ENCODE assay signal across 8 cellular contexts in the genomic region with DNA sequence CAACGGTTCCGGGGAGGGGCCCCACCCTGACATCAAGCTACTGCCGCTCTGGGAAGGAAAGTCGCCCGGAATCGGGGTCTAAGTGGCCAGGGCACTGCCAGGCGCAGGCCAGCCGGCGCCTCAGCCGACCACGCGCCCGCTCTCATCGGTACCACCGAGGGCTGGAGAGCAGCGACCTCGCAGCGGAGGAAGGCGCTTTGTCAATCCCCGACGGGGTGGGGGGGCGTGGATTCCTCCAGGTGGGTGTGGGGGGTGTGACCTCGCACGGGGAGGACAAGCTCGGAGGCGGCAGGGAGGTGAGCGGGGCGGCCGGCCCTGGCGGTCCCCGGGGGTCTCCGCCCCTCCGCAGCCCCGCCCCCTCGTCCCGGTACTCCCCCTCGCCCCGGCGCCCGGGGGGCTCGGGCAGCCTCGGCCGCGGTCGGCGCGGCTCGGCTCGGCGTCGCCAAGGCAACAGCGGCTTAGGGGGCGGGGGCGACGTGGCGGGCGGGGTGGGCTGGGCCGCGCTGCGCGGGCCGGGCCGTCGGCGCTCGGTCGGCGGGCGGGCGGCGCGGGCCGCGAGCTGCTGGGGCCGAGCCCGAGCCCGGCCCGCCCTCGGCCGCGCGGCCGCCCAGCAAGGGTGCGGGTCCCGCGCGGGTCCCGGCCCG. TPM values are rescaled to one million over a fixed set of nuclear protein-coding genes. Genes with fewer than 3 reads are reported as not detected.
DNase-seq lines count a peak whose midpoint lies in the region; ATAC-seq and TF ChIP-seq lines count a peak whose summit lies in the region.

No MANE protein-coding gene starts in this region.

- intact Hi-C loops in Panc1 (cut with micrococcal nuclease; ENCODE audit: unreplicated experiment), result loop anchor here (10.0 kb wide), 1 partner anchor 54 kb away; no protein-coding TSS in a partner anchor
- intact Hi-C loops in esophagus squamous epithelium (cut with DNase I), result no loop called here

- no TSS peak for BruUV-seq in Panc1 (replicated peaks; lab: Mats Ljungman, UMichigan)

- H3K27ac ChIP-seq in Panc1 (ENCODE audit: low read length), result no peak overlapping the region
- peak overlapping the region; percentile 90 to 96 (median 94) for H3K27ac ChIP-seq in esophagus squamous epithelium
- H3K27ac ChIP-seq in parathyroid adenoma, result no peak overlapping the region

- H3K4me3 ChIP-seq in AG09309 (ENCODE audit: control insufficient read depth, low read depth, low read length), result peak overlapping the region; percentile 76
- peak overlapping the region in 1 of 2 experiments; percentile 51; a peak in 3 of 4 replicates for H3K4me3 ChIP-seq in Panc1 (ENCODE audit: low read depth in 2 of 2, low read length in 2 of 2)
- peak overlapping the region; percentile 64 to 83 (median 70) for H3K4me3 ChIP-seq in esophagus squamous epithelium
- H3K4me3 ChIP-seq in parathyroid adenoma (ENCODE audit: low read depth, low read length), result no peak overlapping the region

- H3K27me3 ChIP-seq in Panc1 (ENCODE audit: control insufficient read depth, insufficient read depth, low read length), result no peaks in the 10 kb centered on the region
- peaks cover 0 to 8% (median 0%) of the 10 kb centered on the region in 4 donors for H3K27me3 ChIP-seq in esophagus squamous epithelium
- no peaks in the 10 kb centered on the region for H3K27me3 ChIP-seq in parathyroid adenoma (ENCODE audit: control insufficient read depth, insufficient read depth, low read length)

- peak overlapping the region; percentile 83 for H3K4me2 ChIP-seq in parathyroid adenoma (ENCODE audit: low read length)

- TF ChIP-seq POLR2A in esophagus squamous epithelium (IDR thresholded peaks at IDR 0.05), result no peak

- CTCF ChIA-PET in Panc1 (lab: Charles Lee), result interaction anchor here (0.6 kb wide), 1 partner anchor 12 kb away, joined by 3 read pairs; no protein-coding TSS in a partner anchor

- TF ChIP-seq CTCF in AG09309 (IDR thresholded peaks at IDR 0.05; ENCODE audit: control insufficient read depth, insufficient read depth, low read depth, low read length, missing control alignments) (no peak), Panc1 (IDR thresholded peaks at IDR 0.05) (no peak), esophagus squamous epithelium (IDR thresholded peaks at IDR 0.05) (no peak), parathyroid adenoma (IDR thresholded peaks at IDR 0.05) (no peak)

- H3K79me2 ChIP-seq in parathyroid adenoma, result peaks cover 8% of the 10 kb centered on the region

- H3K4me1 ChIP-seq in Panc1 (ENCODE audit: control insufficient read depth, insufficient read depth, low read length) (no peaks in the 10 kb centered on the region; the same call in none of the 2 replicates), esophagus squamous epithelium (peaks cover 17 to 57% (median 34%) of the 10 kb centered on the region in 3 donors), parathyroid adenoma (peaks cover 6% of the 10 kb centered on the region)

- POLR2A ChIA-PET in Panc1 (lab: Charles Lee), result no interaction called here

- 0% methylated on average over 1 of the region's 89 CpGs; no CpG with 5 or more reads in 1 of the 2 donors for WGBS in esophagus squamous epithelium, 2 donors

- H2AFZ ChIP-seq in parathyroid adenoma, result no peak overlapping the region

- in situ Hi-C loops in Panc1 (cut with HindIII; ENCODE audit: low pct_unique_long_range_greater_than_20kb, low sequenced_read_pairs), result no loop called here

- ATAC-seq in GM21717 (IDR thresholded peaks at IDR 0.05; ENCODE audit: unreplicated experiment), result peak; percentile 6
- peak; percentile 80 for ATAC-seq in Panc1
- no peak for ATAC-seq in HG03097 (IDR thresholded peaks at IDR 0.05; ENCODE audit: low FRiP score, unreplicated experiment)
- ATAC-seq in GM18858 (IDR thresholded peaks at IDR 0.05; ENCODE audit: unreplicated experiment), result no peak
- ATAC-seq in HG03520 (IDR thresholded peaks at IDR 0.05; ENCODE audit: unreplicated experiment), result no peak

- H3K36me3 ChIP-seq in Panc1 (ENCODE audit: control insufficient read depth, insufficient read depth, low read length), result no peaks in the 10 kb centered on the region
- H3K36me3 ChIP-seq in esophagus squamous epithelium, result no peaks in the 10 kb centered on the region
- H3K36me3 ChIP-seq in parathyroid adenoma (ENCODE audit: control insufficient read depth, insufficient read depth, low read length), result no peaks in the 10 kb centered on the region

- H3K9me3 ChIP-seq in Panc1 (ENCODE audit: control insufficient read depth, insufficient read depth, low read depth, low read length) (no peaks in the 10 kb centered on the region), esophagus squamous epithelium (no peaks in the 10 kb centered on the region), parathyroid adenoma (ENCODE audit: control insufficient read depth, low read length) (no peaks in the 10 kb centered on the region)

- DNase-seq in AG09309 (ENCODE audit: low read depth), result no peak
- DNase-seq in Panc1 (ENCODE audit: low read depth, low spot score), result no peak
- no peak for DNase-seq in esophagus squamous epithelium (lab: John Stamatoyannopoulos, UW)

- no peak overlapping the region for H3K9ac ChIP-seq in parathyroid adenoma

RNA-seq across cellular contexts. Expression of a gene that starts 47.3 kb away (rescaled TPM):
- total RNA-seq in Panc1 (2021; ENCODE audit: unreplicated experiment) (18.4 TPM), esophagus squamous epithelium (10 to 100 TPM; 28.3 to 48.8 (median 38.1) TPM)
- 19.3 TPM for polyA plus RNA-seq in Panc1 (2012; ENCODE audit: insufficient read length)

Comparison
In these comparisons a context has a peak if more than half of its experiments do, and no peak if none do; other contexts are left out.
1. ATAC-seq: peak in GM21717 (single experiment) and Panc1 (single experiment); none in HG03097 (single experiment), GM18858 (single experiment) and HG03520 (single experiment).
2. H3K27ac ChIP-seq: peak in esophagus squamous epithelium (4 of 4); none in Panc1 (single experiment) and parathyroid adenoma (single experiment).